In genomic region chr2:85135066-85135914, GRCh38 we compare ENCODE assay signal across 8 cellular contexts. TPM values are rescaled to one million over a fixed set of nuclear protein-coding genes. Genes with fewer than 3 reads are reported as not detected.
DNase-seq lines count a peak whose midpoint lies in the region; ATAC-seq and TF ChIP-seq lines count a peak whose summit lies in the region.
"Had no signal": no experiment of that assay in that cellular context is flagged by ENCODE, and none has a peak within 500 bp of the region (broad histone marks: within the 10 kb centered on the region; RNA-seq: fewer than 3 reads in every experiment).

No MANE protein-coding gene starts in this region.

- no peaks in the 10 kb centered on the region for H3K36me3 ChIP-seq in stomach

- no peaks in the 10 kb centered on the region for H3K4me1 Mint-ChIP-seq in memory B cell
- peaks cover 9% of the 10 kb centered on the region for H3K4me1 Mint-ChIP-seq in activated CD4-positive, alpha-beta T cell treated with anti-CD3 and anti-CD28 coated beads, Interleukin-2, amount 10 ng/mL, durations not matched to agents 24 days and 14 days

- DNase-seq in NCI-H69 (lab: John Stamatoyannopoulos, UW) (peak; percentile 54), ecto neural progenitor cell (ENCODE audit: low spot score) (peak; percentile 61), memory B cell (ENCODE audit: low spot score in 2 of 2) (no peak), stomach (no peak)
- no peak for DNase-seq in activated CD4-positive, alpha-beta T cell treated with anti-CD3 and anti-CD28 coated beads, Interleukin-2, amount 10 ng/mL, durations not matched to agents 24 days and 14 days
- DNase-seq: NCI-H1092 treated with DMSO at 0.1 percent for 48 hours had no signal

- WGBS in stomach, 5 donors = 47 to 62% (median 58%) methylated on average over 24 to 39 of the region's 39 CpGs

- TF ChIP-seq POLR2A in stomach (IDR thresholded peaks at IDR 0.05) = no peak

- peak overlapping the region; percentile 48 to 86 (median 74) for H3K4me3 ChIP-seq in stomach

- intact Hi-C loops in stomach (cut with DNase I; ENCODE audit: low total_unique reads) = loop anchor here (5.0 kb wide), 1 partner anchor 162 kb away; no protein-coding TSS in a partner anchor
- intact Hi-C loops in activated CD4-positive, alpha-beta T cell treated with anti-CD3 and anti-CD28 coated beads, Interleukin-2, amount 10 ng/mL, durations not matched to agents 24 days and 14 days (cut with micrococcal nuclease) = no loop called here

- no peak overlapping the region for H3K27ac Mint-ChIP-seq in memory B cell
- H3K27ac Mint-ChIP-seq in activated CD4-positive, alpha-beta T cell treated with anti-CD3 and anti-CD28 coated beads, Interleukin-2, amount 10 ng/mL, durations not matched to agents 24 days and 14 days = no peak overlapping the region

- no peak for TF ChIP-seq EP300 in stomach (IDR thresholded peaks at IDR 0.05)

- peaks cover 0 to 40% (median 34%) of the 10 kb centered on the region in 3 donors for H3K27me3 ChIP-seq in stomach

- peaks cover 19% of the 10 kb centered on the region for H3K27me3 Mint-ChIP-seq in memory B cell
- H3K27me3 Mint-ChIP-seq in activated CD4-positive, alpha-beta T cell treated with anti-CD3 and anti-CD28 coated beads, Interleukin-2, amount 10 ng/mL, durations not matched to agents 24 days and 14 days = peaks cover 73% of the 10 kb centered on the region

- no peaks in the 10 kb centered on the region for H3K9me3 ChIP-seq in stomach

- peak overlapping the region; percentile 44 for H3K4me3 Mint-ChIP-seq in memory B cell
- H3K4me3 Mint-ChIP-seq in activated CD4-positive, alpha-beta T cell treated with anti-CD3 and anti-CD28 coated beads, Interleukin-2, amount 10 ng/mL, durations not matched to agents 24 days and 14 days = no peak overlapping the region

- no peaks in the 10 kb centered on the region for H3K9me3 Mint-ChIP-seq in memory B cell
- H3K9me3 Mint-ChIP-seq in activated CD4-positive, alpha-beta T cell treated with anti-CD3 and anti-CD28 coated beads, Interleukin-2, amount 10 ng/mL, durations not matched to agents 24 days and 14 days = no peaks in the 10 kb centered on the region

- no peaks in the 10 kb centered on the region for H3K36me3 Mint-ChIP-seq in memory B cell
- no peaks in the 10 kb centered on the region for H3K36me3 Mint-ChIP-seq in activated CD4-positive, alpha-beta T cell treated with anti-CD3 and anti-CD28 coated beads, Interleukin-2, amount 10 ng/mL, durations not matched to agents 24 days and 14 days (ENCODE audit: low read depth)

- TF ChIP-seq CTCF in stomach (IDR thresholded peaks at IDR 0.05) = no peak

- peak overlapping the region in 3 of 5 donors; percentile 34 to 85 (median 84) for H3K27ac ChIP-seq in stomach

- no peak for ATAC-seq in memory B cell (ENCODE audit: low read depth)
- no peak for ATAC-seq in GM19328 (IDR thresholded peaks at IDR 0.05; ENCODE audit: unreplicated experiment)
- ATAC-seq in HG03342 (IDR thresholded peaks at IDR 0.05; ENCODE audit: unreplicated experiment) = no peak

- H3K4me1 ChIP-seq in stomach = peaks cover 10 to 70% (median 43%) of the 10 kb centered on the region in 4 donors

RNA-seq across cellular contexts. Expression of gene TCF7L1, which starts 2.1 kb away (rescaled TPM):
- total RNA-seq in stomach = 1 to 10 TPM in 3 of 5 donors, under 1 TPM in 1, not detected in 1; 0.45 to 8.3 (median 4.1) TPM
- 1 to 10 TPM; 4.3 to 5.6 (median 4.9) TPM for polyA plus RNA-seq in stomach
- total RNA-seq in activated CD4-positive, alpha-beta T cell treated with anti-CD3 and anti-CD28 coated beads, Interleukin-2, amount 10 ng/mL, durations not matched to agents 24 days and 14 days = 0.19 TPM in 1 of 2 replicates, not detected in the other

Comparison
In these comparisons a context has a peak if more than half of its experiments do, and no peak if none do; other contexts are left out.
1. DNase-seq: peak in NCI-H69 (single experiment) and ecto neural progenitor cell (single experiment); none in memory B cell (0 of 2), stomach (single experiment) and activated CD4-positive, alpha-beta T cell treated with anti-CD3 and anti-CD28 coated beads, Interleukin-2, amount 10 ng/mL, durations not matched to agents 24 days and 14 days (single experiment).